In the genomic region with DNA sequence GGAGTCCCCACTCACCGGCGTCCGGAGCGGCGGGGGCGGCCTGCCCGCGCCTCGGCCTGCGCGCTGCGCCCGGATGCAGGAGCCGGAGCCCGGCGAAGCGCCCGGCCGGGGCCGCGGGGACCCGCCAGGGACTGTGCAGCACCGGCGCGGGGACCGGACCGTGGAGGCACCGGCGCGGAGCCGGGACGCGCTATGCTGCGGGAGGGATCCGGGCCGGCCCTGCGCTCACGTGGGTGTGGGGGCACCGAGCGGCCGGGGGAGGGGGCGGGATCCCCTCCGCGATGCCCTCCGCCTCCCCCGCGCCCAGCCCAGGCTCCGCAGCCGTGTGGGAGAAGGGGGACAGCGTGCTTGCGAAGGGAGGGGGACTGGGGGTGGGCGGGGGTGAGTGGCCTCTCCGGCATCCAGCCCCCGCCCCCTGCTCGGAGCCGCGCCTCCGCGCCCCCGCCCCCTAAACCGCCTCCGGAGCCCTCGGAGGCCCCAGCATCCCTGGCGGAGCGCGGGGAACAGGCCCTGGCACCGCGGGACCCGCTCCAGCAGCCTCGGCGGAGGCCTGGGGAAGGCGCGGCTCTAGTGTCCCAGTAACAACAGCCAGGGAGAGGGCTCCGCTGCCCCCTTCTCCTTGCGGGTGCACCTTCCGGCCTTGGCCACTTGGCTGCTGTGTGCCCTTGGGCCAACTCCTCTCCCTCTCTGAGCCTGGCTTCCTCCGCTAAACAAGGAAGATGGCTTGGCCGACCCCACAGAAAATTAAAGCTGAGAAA, we compare ENCODE assay signal across 1 cellular context.
A peak's percentile ranks its signal among the peaks of the same experiment; 100 is the strongest.
TF ChIP-seq lines count a peak whose summit lies in the region.

Gene SLC1A6, minus strand, starts transcription at position 367 of the 758 bp plus-strand sequence. CDS start 6,954 bp downstream, outside the sequence.

TF ChIP-seq in K562, 482 proteins besides CTCF, POLR2A, EP300 and RAD21 (continued from another document):
- TF ChIP-seq, protein P1, sequence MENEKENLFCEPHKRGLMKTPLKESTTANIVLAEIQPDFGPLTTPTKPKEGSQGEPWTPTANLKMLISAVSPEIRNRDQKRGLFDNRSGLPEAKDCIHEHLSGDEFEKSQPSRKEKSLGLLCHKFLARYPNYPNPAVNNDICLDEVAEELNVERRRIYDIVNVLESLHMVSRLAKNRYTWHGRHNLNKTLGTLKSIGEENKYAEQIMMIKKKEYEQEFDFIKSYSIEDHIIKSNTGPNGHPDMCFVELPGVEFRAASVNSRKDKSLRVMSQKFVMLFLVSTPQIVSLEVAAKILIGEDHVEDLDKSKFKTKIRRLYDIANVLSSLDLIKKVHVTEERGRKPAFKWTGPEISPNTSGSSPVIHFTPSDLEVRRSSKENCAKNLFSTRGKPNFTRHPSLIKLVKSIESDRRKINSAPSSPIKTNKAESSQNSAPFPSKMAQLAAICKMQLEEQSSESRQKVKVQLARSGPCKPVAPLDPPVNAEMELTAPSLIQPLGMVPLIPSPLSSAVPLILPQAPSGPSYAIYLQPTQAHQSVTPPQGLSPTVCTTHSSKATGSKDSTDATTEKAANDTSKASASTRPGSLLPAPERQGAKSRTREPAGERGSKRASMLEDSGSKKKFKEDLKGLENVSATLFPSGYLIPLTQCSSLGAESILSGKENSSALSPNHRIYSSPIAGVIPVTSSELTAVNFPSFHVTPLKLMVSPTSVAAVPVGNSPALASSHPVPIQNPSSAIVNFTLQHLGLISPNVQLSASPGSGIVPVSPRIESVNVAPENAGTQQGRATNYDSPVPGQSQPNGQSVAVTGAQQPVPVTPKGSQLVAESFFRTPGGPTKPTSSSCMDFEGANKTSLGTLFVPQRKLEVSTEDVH (IDR thresholded peaks at IDR 0.05; ENCODE audit: low read depth, partially characterized antibody): no peak
- no peak for TF ChIP-seq ZNF785 (CRISPR knock-in tag; IDR thresholded peaks at IDR 0.05)
- no peak for TF ChIP-seq ELK1 (CRISPR knock-in tag; IDR thresholded peaks at IDR 0.05)
- no peak for TF ChIP-seq ZNF134 (CRISPR knock-in tag; conservative IDR thresholded peaks at IDR 0.05)
- TF ChIP-seq TBP (optimal IDR thresholded peaks at IDR 0.05; ENCODE audit: low read depth, low read length): no peak
- TF ChIP-seq THAP7 (CRISPR knock-in tag; IDR thresholded peaks at IDR 0.05): no peak
- no peak for TF ChIP-seq FOXJ2 (tag; IDR thresholded peaks at IDR 0.05)
- TF ChIP-seq CSDE1 (IDR thresholded peaks at IDR 0.05): no peak
- no peak for TF ChIP-seq E2F3 (CRISPR knock-in tag; IDR thresholded peaks at IDR 0.05)
- no peak for TF ChIP-seq ZNF764 (CRISPR knock-in tag; IDR thresholded peaks at IDR 0.05; ENCODE audit: low read depth)
- TF ChIP-seq RBM25 (IDR thresholded peaks at IDR 0.05; ENCODE audit: low read depth, low read length, severe bottlenecking): peak; percentile 26
